In the genomic region with DNA sequence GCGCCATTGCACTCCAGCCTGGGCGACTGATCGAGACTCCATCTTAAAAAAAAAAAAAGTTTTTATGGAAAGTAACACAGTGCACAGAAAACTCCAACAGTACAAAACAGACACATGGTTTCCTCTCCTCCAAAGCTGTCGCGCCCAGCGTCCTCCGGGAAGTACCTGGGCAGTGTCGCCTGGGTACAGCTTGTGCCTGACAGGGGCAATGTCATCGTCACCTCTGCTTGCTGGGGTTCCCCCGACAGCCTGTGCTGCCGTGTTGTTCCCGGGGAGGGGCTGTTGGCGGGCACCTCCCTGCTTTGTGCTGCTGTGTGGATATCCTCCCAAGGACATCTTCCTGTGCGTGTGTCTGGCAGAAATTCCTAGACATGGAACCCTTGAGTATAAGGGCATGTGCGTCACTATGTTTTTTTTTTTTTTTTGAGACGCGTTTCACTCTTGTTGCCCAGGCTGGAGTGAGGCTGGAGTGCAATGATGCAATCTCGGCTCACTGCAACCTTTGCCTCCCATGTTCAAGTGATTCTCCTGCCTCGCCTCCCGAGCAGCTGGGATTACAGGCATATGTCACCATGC, we compare ENCODE assay signal across 10 cellular contexts. TPM values are rescaled to one million over a fixed set of nuclear protein-coding genes. Genes with fewer than 3 reads are reported as not detected.
DNase-seq lines count a peak whose midpoint lies in the region; ATAC-seq and TF ChIP-seq lines count a peak whose summit lies in the region.
"Had no signal": no experiment of that assay in that cellular context is flagged by ENCODE, and none has a peak within 500 bp of the region (broad histone marks: within the 10 kb centered on the region; RNA-seq: fewer than 3 reads in every experiment).

No MANE protein-coding gene starts in this region.

- WGBS in tibial nerve, 2 donors: 65 to 68% methylated on average over 20 of the region's 20 CpGs

- no peak overlapping the region for H3K4me3 ChIP-seq in choroid plexus epithelial cell (ENCODE audit: low read depth, low read length)
- no peak overlapping the region for H3K4me3 ChIP-seq in tibial nerve
- H3K4me3 ChIP-seq: dorsolateral prefrontal cortex had no signal

- intact Hi-C loops in left colon (cut with DNase I, micrococcal nuclease): no loop called here

- peaks cover 0 to 34% of the 10 kb centered on the region in 2 donors for H3K27me3 ChIP-seq in tibial nerve

- peak; percentile 68 to 86 for TF ChIP-seq EP300 in tibial nerve (IDR thresholded peaks at IDR 0.05)

- TF ChIP-seq POLR2A in tibial nerve (IDR thresholded peaks at IDR 0.05): no peak

- DNase-seq in M059J (ENCODE audit: low read depth) (peak; percentile 61), choroid plexus epithelial cell (ENCODE audit: low read depth) (peak; percentile 67), left colon (no peak), tibial nerve (ENCODE audit: low spot score in 2 of 2) (peak in 1 of 2 donors; percentile 11)
- DNase-seq in activated naive CD4-positive, alpha-beta T cell treated with anti-CD3 and anti-CD28 coated beads, Interleukin-2, amount 50 U/mL, for 16 hours: no peak
- DNase-seq: dorsolateral prefrontal cortex, NCI-H748 treated with DMSO at 0.1 percent for 48 hours had no signal

- H3K27ac ChIP-seq in tibial nerve: no peak overlapping the region

- TF ChIP-seq CTCF in choroid plexus epithelial cell (conservative IDR thresholded peaks at IDR 0.05; ENCODE audit: low read depth, low read length) (no peak), tibial nerve (IDR thresholded peaks at IDR 0.05) (no peak)

- H3K4me1 ChIP-seq in tibial nerve: peaks cover 0 to 10% (median 2%) of the 10 kb centered on the region in 4 donors

- peak; percentile 67 for ATAC-seq in left colon
- ATAC-seq in GM19395 (IDR thresholded peaks at IDR 0.05; ENCODE audit: unreplicated experiment): no peak
- ATAC-seq in HG03460 (IDR thresholded peaks at IDR 0.05; ENCODE audit: unreplicated experiment): no peak
- ATAC-seq: activated T-helper 17 cell treated with anti-CD3 and anti-CD28 coated beads, Interleukin-2, amount 50 U/mL, for 72 hours had no signal

- H3K36me3 ChIP-seq in tibial nerve: peaks cover 0 to under 1% (median 0%) of the 10 kb centered on the region in 3 donors

- peaks cover 0 to 24% (median 0%) of the 10 kb centered on the region in 4 donors for H3K9me3 ChIP-seq in tibial nerve

RNA-seq across cellular contexts. Expression of gene F2RL3, which starts 2.4 kb away (rescaled TPM):
- total RNA-seq in M059J (2014; rRNA removed; shearing (Covaris generic)): not detected in 2 replicates
- total RNA-seq in left colon (1 to 10 TPM; 1.1 to 2.6 TPM), tibial nerve (10 to 100 TPM in 1 of 4 donors, 1 to 10 TPM in 3; 1.3 to 12.9 (median 1.8) TPM)
- total RNA-seq: activated T-helper 17 cell treated with anti-CD3 and anti-CD28 coated beads, Interleukin-2, amount 50 U/mL, for 72 hours had no signal

RNA-seq across cellular contexts. Expression of gene SIN3B, which starts 57.2 kb away (rescaled TPM):
- 10.1 and 14.5 TPM in 2 replicates for total RNA-seq in M059J (2014; rRNA removed; shearing (Covaris generic))
- 10 to 100 TPM; 34.1 to 35.7 TPM for total RNA-seq in left colon
- total RNA-seq in tibial nerve: 100 to 1,000 TPM in 1 of 4 donors, 10 to 100 TPM in 3; 75.2 to 152 (median 86.3) TPM

Comparison
In these comparisons a context has a peak if more than half of its experiments do, and no peak if none do; other contexts are left out.
1. DNase-seq: peak in M059J (single experiment) and choroid plexus epithelial cell (single experiment); none in left colon (0 of 2) and activated naive CD4-positive, alpha-beta T cell treated with anti-CD3 and anti-CD28 coated beads, Interleukin-2, amount 50 U/mL, for 16 hours (single experiment).